26 cellular contexts compared by ENCODE assay signal in genomic region chr1:192584951-192585350, GRCh38. TPM values are rescaled to one million over a fixed set of nuclear protein-coding genes. Genes with fewer than 3 reads are reported as not detected.
"Had no signal": no experiment of that assay in that cellular context is flagged by ENCODE, and none has a peak within 500 bp of the region (broad histone marks: within the 10 kb centered on the region; RNA-seq: fewer than 3 reads in every experiment).

No MANE protein-coding gene starts in this region.

- H3K4me3 Mint-ChIP-seq: activated CD4-positive, alpha-beta T cell treated with anti-CD3 and anti-CD28 coated beads, Interleukin-2, amount 10 ng/mL, durations not matched to agents 7 days and 5 days; activated CD8-positive, alpha-beta memory T cell treated with anti-CD3 and anti-CD28 coated beads, Interleukin-2, amount 10 ng/mL, durations not matched to agents 7 days and 5 days; activated CD8-positive, alpha-beta T cell treated with anti-CD3 and anti-CD28 coated beads for 36 hours; activated naive CD4-positive, alpha-beta T cell treated with anti-CD3 and anti-CD28 coated beads, Interleukin-2, amount 10 ng/mL, durations not matched to agents 7 days and 5 days; central memory CD8-positive, alpha-beta T cell; naive thymus-derived CD8-positive, alpha-beta T cell; stimulated activated naive CD8-positive, alpha-beta T cell treated with anti-CD3 and anti-CD28 coated beads, Interleukin-15, Interleukin-2, amounts not matched to agents 100 ng/mL and 50 ng/mL, for 24 hours had no signal

- H3K36me3 ChIP-seq: ascending aorta, brain microvascular endothelial cell, esophagus squamous epithelium, heart right ventricle, lower lobe of right lung, prostate gland, thyroid gland had no signal

- H3K27me3 ChIP-seq: ascending aorta, brain microvascular endothelial cell, esophagus squamous epithelium, heart right ventricle, thyroid gland had no signal

- H3K4me1 ChIP-seq: ascending aorta, esophagus squamous epithelium, heart right ventricle, lower lobe of right lung, thyroid gland had no signal

- H3K4me3 ChIP-seq: ascending aorta, coronary artery, esophagus squamous epithelium, heart right ventricle, lower lobe of right lung, prostate gland, thyroid gland had no signal

- ATAC-seq: activated CD8-positive, alpha-beta memory T cell treated with anti-CD3 and anti-CD28 coated beads, Interleukin-2, amount 10 ng/mL, durations not matched to agents 7 days and 5 days; activated CD8-positive, alpha-beta T cell treated with anti-CD3 and anti-CD28 coated beads for 36 hours; heart right ventricle; left lobe of liver; lower lobe of right lung; naive thymus-derived CD8-positive, alpha-beta T cell; right cardiac atrium had no signal

- H3K36me3 Mint-ChIP-seq: naive thymus-derived CD8-positive, alpha-beta T cell had no signal

- DNase-seq: activated CD4-positive, alpha-beta T cell treated with anti-CD3 and anti-CD28 coated beads, Interleukin-2, amount 10 ng/mL, durations not matched to agents 7 days and 5 days; activated CD4-positive, CD25-positive, alpha-beta regulatory T cell treated with anti-CD3 and anti-CD28 coated beads, Interleukin-2, amount 50 U/mL, for 72 hours; activated CD8-positive, alpha-beta memory T cell treated with anti-CD3 and anti-CD28 coated beads, Interleukin-2, amount 10 ng/mL, durations not matched to agents 7 days and 5 days; activated CD8-positive, alpha-beta T cell treated with anti-CD3 and anti-CD28 coated beads for 36 hours; activated effector memory CD4-positive, alpha-beta T cell treated with anti-CD3 and anti-CD28 coated beads, Interleukin-2, amount 50 U/mL, for 16 hours; activated naive CD4-positive, alpha-beta T cell treated with anti-CD3 and anti-CD28 coated beads, Interleukin-2, amount 10 ng/mL, durations not matched to agents 7 days and 5 days; activated T-cell treated with anti-CD3 and anti-CD28 coated beads for 4 hours; brain microvascular endothelial cell; esophagus squamous epithelium; heart right ventricle; lower lobe of right lung; naive thymus-derived CD8-positive, alpha-beta T cell; right cardiac atrium; stimulated activated CD4-positive, alpha-beta T cell treated with anti-CD3 and anti-CD28 coated beads, Interleukin-1b, Interleukin-23, amount 100 ng/mL, for 48 hours; substantia nigra; thyroid gland had no signal

- H3K27ac ChIP-seq: ascending aorta, brain microvascular endothelial cell, coronary artery, esophagus squamous epithelium, heart right ventricle, lower lobe of right lung, prostate gland, thyroid gland, VCaP had no signal

- H3K27ac Mint-ChIP-seq: activated CD4-positive, alpha-beta T cell treated with anti-CD3 and anti-CD28 coated beads, Interleukin-2, amount 10 ng/mL, durations not matched to agents 7 days and 5 days; activated CD8-positive, alpha-beta memory T cell treated with anti-CD3 and anti-CD28 coated beads, Interleukin-2, amount 10 ng/mL, durations not matched to agents 7 days and 5 days; activated CD8-positive, alpha-beta T cell treated with anti-CD3 and anti-CD28 coated beads for 36 hours; activated naive CD4-positive, alpha-beta T cell treated with anti-CD3 and anti-CD28 coated beads, Interleukin-2, amount 10 ng/mL, durations not matched to agents 7 days and 5 days; naive thymus-derived CD8-positive, alpha-beta T cell; stimulated activated naive CD8-positive, alpha-beta T cell treated with anti-CD3 and anti-CD28 coated beads, Interleukin-15, Interleukin-2, amounts not matched to agents 100 ng/mL and 50 ng/mL, for 24 hours had no signal

- H3K27me3 Mint-ChIP-seq: activated CD8-positive, alpha-beta memory T cell treated with anti-CD3 and anti-CD28 coated beads, Interleukin-2, amount 10 ng/mL, durations not matched to agents 7 days and 5 days; central memory CD8-positive, alpha-beta T cell had no signal

- H3K9me3 Mint-ChIP-seq: activated CD4-positive, alpha-beta T cell treated with anti-CD3 and anti-CD28 coated beads, Interleukin-2, amount 10 ng/mL, durations not matched to agents 7 days and 5 days; activated CD8-positive, alpha-beta T cell treated with anti-CD3 and anti-CD28 coated beads for 36 hours; activated naive CD4-positive, alpha-beta T cell treated with anti-CD3 and anti-CD28 coated beads, Interleukin-2, amount 10 ng/mL, durations not matched to agents 7 days and 5 days; central memory CD8-positive, alpha-beta T cell; naive thymus-derived CD8-positive, alpha-beta T cell; stimulated activated naive CD8-positive, alpha-beta T cell treated with anti-CD3 and anti-CD28 coated beads, Interleukin-15, Interleukin-2, amounts not matched to agents 100 ng/mL and 50 ng/mL, for 24 hours had no signal

- H3K9me3 ChIP-seq: ascending aorta, esophagus squamous epithelium, heart right ventricle, lower lobe of right lung, prostate gland, thyroid gland had no signal

- H3K4me1 Mint-ChIP-seq: naive thymus-derived CD8-positive, alpha-beta T cell had no signal

RNA-seq across cellular contexts. Expression of gene RGS1, which starts 9.4 kb away (rescaled TPM):
- total RNA-seq: kidney epithelial cell, osteocyte had no signal

RNA-seq across cellular contexts. Expression of gene RGS13, which starts 51.0 kb away (rescaled TPM):
- total RNA-seq: activated CD4-positive, alpha-beta T cell treated with anti-CD3 and anti-CD28 coated beads, Interleukin-2, amount 10 ng/mL, durations not matched to agents 7 days and 5 days; activated CD8-positive, alpha-beta T cell treated with anti-CD3 and anti-CD28 coated beads for 36 hours; ascending aorta; kidney epithelial cell; left lobe of liver; naive thymus-derived CD8-positive, alpha-beta T cell; osteocyte; prostate gland; T-helper 2 cell treated with Interferon-gamma antibody and Interleukin-4, amounts not matched to agents 100 ng/mL and 5 ng/mL, for 36 hours; thyroid gland had no signal
- polyA plus RNA-seq: naive thymus-derived CD8-positive, alpha-beta T cell had no signal
